8 cellular contexts compared by ENCODE assay signal in genomic region chr3:138835846-138836245, GRCh38. TPM values are rescaled to one million over a fixed set of nuclear protein-coding genes. Genes with fewer than 3 reads are reported as not detected.
DNase-seq lines count a peak whose midpoint lies in the region; ATAC-seq and TF ChIP-seq lines count a peak whose summit lies in the region.
"Not testable (repeated sequence)": the region's sequence is repeated elsewhere in the genome, so short reads cannot be mapped to it uniquely, and the experiment has no call there.

No MANE protein-coding gene starts in this region.

- H3K27ac ChIP-seq in CD4-positive, alpha-beta T cell (ENCODE audit: low read depth, low read length); trophoblast cell (ENCODE audit: low read depth, low read length): not testable (repeated sequence)
- peak overlapping the region; percentile 81 to 98 (median 95) for H3K27ac ChIP-seq in gastroesophageal sphincter
- H3K27ac ChIP-seq in thoracic aorta = peak overlapping the region; percentile 92

- peaks cover 24% of the 10 kb centered on the region for H3K36me3 Mint-ChIP-seq in CD4-positive, alpha-beta T cell (ENCODE audit: low read depth)
- not testable (repeated sequence) for H3K36me3 Mint-ChIP-seq in IgD-negative memory B cell; T-helper 17 cell (ENCODE audit: low read depth)
- H3K36me3 Mint-ChIP-seq in brain = peaks cover 18% of the 10 kb centered on the region

- DNase-seq in CD4-positive, alpha-beta T cell; T-helper 17 cell; trophoblast cell; thoracic aorta (ENCODE audit: low spot score): not testable (repeated sequence)

- not testable (repeated sequence) for H3K4me3 ChIP-seq in gastroesophageal sphincter; mucosa of stomach (ENCODE audit: low read length); trophoblast cell (ENCODE audit: low read depth, low read length); thoracic aorta

- H4K8ac ChIP-seq in trophoblast cell (ENCODE audit: low read depth, low read length) = peak overlapping the region; percentile 49

- not testable (repeated sequence) for H3K9me3 ChIP-seq in CD4-positive, alpha-beta T cell (ENCODE audit: control insufficient read depth, low read length); T-helper 17 cell (ENCODE audit: control insufficient read depth, low read length, poor library complexity, severe bottlenecking); gastroesophageal sphincter; mucosa of stomach (ENCODE audit: control insufficient read depth, low read length); trophoblast cell (ENCODE audit: insufficient read depth, low read depth, low read length); thoracic aorta

- H3K9me3 Mint-ChIP-seq in CD4-positive, alpha-beta T cell; IgD-negative memory B cell: not testable (repeated sequence)
- H3K9me3 Mint-ChIP-seq in brain = peaks cover 0 to 13% (median 11%) of the 10 kb centered on the region in 5 experiments

- not testable (repeated sequence) for H2BK120ac ChIP-seq in trophoblast cell (ENCODE audit: insufficient read depth, low read length, poor library complexity)

- CTCF ChIA-PET in CD4-positive, alpha-beta T cell (lab: Charles Lee) = interaction anchor here (0.6 to 2.6 kb wide), 4 partner anchors 22 to 100 kb away, joined by 3 to 11 read pairs (median 3); no protein-coding TSS in a partner anchor

- H3K4me1 Mint-ChIP-seq in CD4-positive, alpha-beta T cell (ENCODE audit: low read depth) = peaks cover 26% of the 10 kb centered on the region
- H3K4me1 Mint-ChIP-seq in IgD-negative memory B cell (peaks cover 14 to 22% (median 21%) of the 10 kb centered on the region in 3 donors), T-helper 17 cell (peaks cover 20% of the 10 kb centered on the region), brain (peaks cover 29% of the 10 kb centered on the region)

- H3K79me1 ChIP-seq in trophoblast cell (ENCODE audit: low read length) = peaks cover 11% of the 10 kb centered on the region

- peak overlapping the region; percentile 86 for H3K9ac ChIP-seq in mucosa of stomach (ENCODE audit: low read length)
- not testable (repeated sequence) for H3K9ac ChIP-seq in trophoblast cell (ENCODE audit: low read length)

- WGBS in gastroesophageal sphincter (ENCODE audit: low coverage in 1 of 2), 2 donors = 93 to 98% methylated on average over 7 to 19 of the region's 19 CpGs
- no CpG with 5 or more reads among the region's 19 CpGs for WGBS in trophoblast cell (ENCODE audit: extremely low coverage, insufficient coverage, insufficient read length)

- H3K36me3 ChIP-seq in gastroesophageal sphincter; mucosa of stomach (ENCODE audit: control insufficient read depth, insufficient read depth, low read length); trophoblast cell (ENCODE audit: control insufficient read depth in 1 of 2, insufficient read depth in 2 of 2, low read length in 2 of 2); thoracic aorta: not testable (repeated sequence)

- POLR2A ChIA-PET in CD4-positive, alpha-beta T cell (lab: Charles Lee) = interaction anchor here (1.2 to 2.6 kb wide), 2 partner anchors 22 to 242 kb away, joined by 3 to 16 read pairs; partner anchors contain the start of gene CEP70

- not testable (repeated sequence) for TF ChIP-seq EP300 in gastroesophageal sphincter (IDR thresholded peaks at IDR 0.05)

- H4K12ac ChIP-seq in trophoblast cell (ENCODE audit: low read depth, low read length) = not testable (repeated sequence)

- not testable (repeated sequence) for H3K23ac ChIP-seq in trophoblast cell (ENCODE audit: low read length)

- not testable (repeated sequence) for H2BK12ac ChIP-seq in trophoblast cell (ENCODE audit: low read length)

- intact Hi-C loops in CD4-positive, alpha-beta T cell (cut with DNase I, micrococcal nuclease) = loop anchor here (2.0 to 10.0 kb wide), 6 partner anchors 55 to 651 kb away; partner anchors contain the start of genes ARMC8 (in 1 of the 2), CEP70 (in 1 of the 2), FAIM (in 1 of the 2) and MRPS22 (in 1 of the 2)

- not testable (repeated sequence) for TF ChIP-seq CTCF in CD4-positive, alpha-beta T cell (IDR thresholded peaks at IDR 0.05); brain (conservative IDR thresholded peaks at IDR 0.05); gastroesophageal sphincter (IDR thresholded peaks at IDR 0.05); thoracic aorta (IDR thresholded peaks at IDR 0.05)

- TF ChIP-seq POLR2A in gastroesophageal sphincter (IDR thresholded peaks at IDR 0.05) = not testable (repeated sequence)

- H3K79me2 ChIP-seq in trophoblast cell (ENCODE audit: control insufficient read depth, insufficient read depth, low read length, poor library complexity) = peaks cover 14% of the 10 kb centered on the region

- H2AFZ ChIP-seq in trophoblast cell (ENCODE audit: insufficient read depth, low read length, poor library complexity) = not testable (repeated sequence)

- H3K27ac Mint-ChIP-seq in CD4-positive, alpha-beta T cell = peak overlapping the region; percentile 96
- H3K27ac Mint-ChIP-seq in IgD-negative memory B cell (peak overlapping the region in 2 of 3 donors; percentile 87 to 97), T-helper 17 cell (peak overlapping the region; percentile 100), brain (peak overlapping the region in 3 of 5 experiments; percentile 99 to 100 (median 99))

- H3K4me2 ChIP-seq in trophoblast cell (ENCODE audit: low read length) = not testable (repeated sequence)

- not testable (repeated sequence) for ATAC-seq in CD4-positive, alpha-beta T cell (ENCODE audit: poor library complexity); T-helper 17 cell; gastroesophageal sphincter; thoracic aorta (ENCODE audit: insufficient number of reproducible peaks, low FRiP score, low read depth)

- not testable (repeated sequence) for H3K18ac ChIP-seq in trophoblast cell (ENCODE audit: low read length)

- not testable (repeated sequence) for H3K4ac ChIP-seq in trophoblast cell (ENCODE audit: low read depth, low read length)

- H3K4me1 ChIP-seq in gastroesophageal sphincter (peaks cover 0 to 30% (median 6%) of the 10 kb centered on the region in 3 donors), mucosa of stomach (ENCODE audit: control insufficient read depth, insufficient read depth, low read length) (peaks cover 10% of the 10 kb centered on the region), thoracic aorta (ENCODE audit: control insufficient read depth in 1 of 2, low read depth in 2 of 2) (peaks cover 9 to 13% of the 10 kb centered on the region in 2 donors)
- H3K4me1 ChIP-seq in trophoblast cell (ENCODE audit: control insufficient read depth in 1 of 2, insufficient read depth in 2 of 2, low read length in 2 of 2) = not testable (repeated sequence)

- not testable (repeated sequence) for H2AK5ac ChIP-seq in trophoblast cell (ENCODE audit: low read length)

- not testable (repeated sequence) for H2BK5ac ChIP-seq in trophoblast cell (ENCODE audit: low read depth, low read length, poor library complexity)

- H4K91ac ChIP-seq in trophoblast cell (ENCODE audit: low read depth, low read length) = not testable (repeated sequence)

- peak overlapping the region; percentile 15 for H3K4me3 Mint-ChIP-seq in CD4-positive, alpha-beta T cell
- H3K4me3 Mint-ChIP-seq in IgD-negative memory B cell (peak overlapping the region in 2 of 4 donors; percentile 32 to 93), T-helper 17 cell (peak overlapping the region; percentile 99), brain (peak overlapping the region in 3 of 5 experiments; percentile 34 to 97 (median 43))

- H3K14ac ChIP-seq in trophoblast cell (ENCODE audit: low read length) = not testable (repeated sequence)

- H3K27me3 ChIP-seq in CD4-positive, alpha-beta T cell (ENCODE audit: control insufficient read depth, insufficient read depth, low read length); gastroesophageal sphincter; mucosa of stomach (ENCODE audit: control insufficient read depth, insufficient read depth, low read length); trophoblast cell (ENCODE audit: insufficient read depth, low read length); thoracic aorta (replicated peaks; ENCODE audit: insufficient read depth): not testable (repeated sequence)

- not testable (repeated sequence) for H3K27me3 Mint-ChIP-seq in CD4-positive, alpha-beta T cell; IgD-negative memory B cell; T-helper 17 cell; brain

RNA-seq across cellular contexts. Expression of gene PIK3CB, which starts 1.1 kb away (rescaled TPM):
- total RNA-seq in CD4-positive, alpha-beta T cell = 10 to 100 TPM; 23.0 to 26.4 TPM
- polyA plus RNA-seq in IgD-negative memory B cell (9.2 TPM), brain (ENCODE audit: insufficient read depth, low read depth, low replicate concordance) (18.2 TPM)
- total RNA-seq in T-helper 17 cell (10 to 100 TPM; 26.5 to 36.2 TPM), gastroesophageal sphincter (10 to 100 TPM; 20.3 to 46.4 (median 37.3) TPM), thoracic aorta (10 to 100 TPM; 20.6 to 32.0 TPM)
- 27.8 and 28.9 TPM in 2 replicates for polyA plus RNA-seq in trophoblast cell (2013)
